In genomic region chr6:18410412-18410811, GRCh38 we compare ENCODE assay signal across 17 cellular contexts.
"Had no signal": no experiment of that assay in that cellular context is flagged by ENCODE, and none has a peak within 500 bp of the region (broad histone marks: within the 10 kb centered on the region; RNA-seq: fewer than 3 reads in every experiment).

No MANE protein-coding gene starts in this region.

- H3K4me3 ChIP-seq: esophagus muscularis mucosa, pancreas, tibial artery had no signal

- H3K27ac Mint-ChIP-seq: activated CD4-positive, alpha-beta T cell treated with anti-CD3 and anti-CD28 coated beads, Interleukin-2, amount 10 ng/mL, durations not matched to agents 24 days and 14 days; activated naive CD8-positive, alpha-beta T cell treated with anti-CD3 and anti-CD28 coated beads, Interleukin-2, amount 10 ng/mL, durations not matched to agents 7 days and 5 days; activated T-helper 1 cell treated with anti-CD3 and anti-CD28 coated beads, Interleukin-12 subunit alpha, Interleukin-12 subunit beta, Interleukin-2, Interleukin-4 antibody, amounts not matched to agents 30 ng/mL and 10 ng/mL and 1 ng/mL, durations not matched to agents 14 hours and 24 hours and 36 hours; stimulated activated effector memory CD8-positive, alpha-beta T cell treated with anti-CD3 and anti-CD28 coated beads, Interleukin-12 subunit alpha, Interleukin-12 subunit beta, amount 100 ng/mL, for 72 hours had no signal

- H3K36me3 Mint-ChIP-seq: stimulated activated effector memory CD8-positive, alpha-beta T cell treated with anti-CD3 and anti-CD28 coated beads, Interleukin-12 subunit alpha, Interleukin-12 subunit beta, amount 100 ng/mL, for 72 hours had no signal

- H3K27me3 ChIP-seq: brain microvascular endothelial cell, esophagus muscularis mucosa, pancreas, tibial artery had no signal

- H3K36me3 ChIP-seq: brain microvascular endothelial cell, pancreas, tibial artery had no signal

- H3K4me1 ChIP-seq: pancreas had no signal

- H3K9me3 Mint-ChIP-seq: activated CD4-positive, alpha-beta T cell treated with anti-CD3 and anti-CD28 coated beads, Interleukin-2, amount 10 ng/mL, durations not matched to agents 24 days and 14 days; activated T-helper 1 cell treated with anti-CD3 and anti-CD28 coated beads, Interleukin-12 subunit alpha, Interleukin-12 subunit beta, Interleukin-2, Interleukin-4 antibody, amounts not matched to agents 30 ng/mL and 10 ng/mL and 1 ng/mL, durations not matched to agents 14 hours and 24 hours and 36 hours; stimulated activated effector memory CD8-positive, alpha-beta T cell treated with anti-CD3 and anti-CD28 coated beads, Interleukin-12 subunit alpha, Interleukin-12 subunit beta, amount 100 ng/mL, for 72 hours had no signal

- H3K27me3 Mint-ChIP-seq: activated CD4-positive, alpha-beta T cell treated with anti-CD3 and anti-CD28 coated beads, Interleukin-2, amount 10 ng/mL, durations not matched to agents 24 days and 14 days; activated naive CD8-positive, alpha-beta T cell treated with anti-CD3 and anti-CD28 coated beads, Interleukin-2, amount 10 ng/mL, durations not matched to agents 7 days and 5 days had no signal

- DNase-seq: activated CD4-positive, alpha-beta T cell treated with anti-CD3 and anti-CD28 coated beads, Interleukin-2, amount 10 ng/mL, durations not matched to agents 24 days and 14 days; activated CD4-positive, CD25-positive, alpha-beta regulatory T cell; activated CD8-positive, alpha-beta memory T cell treated with anti-CD3 and anti-CD28 coated beads for 24 hours; activated naive CD8-positive, alpha-beta T cell treated with anti-CD3 and anti-CD28 coated beads, Interleukin-2, amount 10 ng/mL, durations not matched to agents 7 days and 5 days; anterior cingulate cortex; brain microvascular endothelial cell; hippocampal formation; pancreas; stimulated activated CD4-positive, alpha-beta T cell treated with anti-CD3 and anti-CD28 coated beads, Interleukin-12 subunit alpha, Interleukin-12 subunit beta, amount 100 ng/mL, for 4 hours; stimulated activated CD4-positive, alpha-beta T cell treated with anti-CD3 and anti-CD28 coated beads, Interleukin-2, amount 100 ng/mL, for 24 hours; SW 1271; tibial artery had no signal

- H3K4me1 Mint-ChIP-seq: activated CD4-positive, alpha-beta T cell treated with anti-CD3 and anti-CD28 coated beads, Interleukin-2, amount 10 ng/mL, durations not matched to agents 24 days and 14 days; activated naive CD8-positive, alpha-beta T cell treated with anti-CD3 and anti-CD28 coated beads, Interleukin-2, amount 10 ng/mL, durations not matched to agents 7 days and 5 days had no signal

- FAIRE-seq: endometrium, pancreas, TTC549 had no signal

- H3K4me3 Mint-ChIP-seq: activated CD4-positive, alpha-beta T cell treated with anti-CD3 and anti-CD28 coated beads, Interleukin-2, amount 10 ng/mL, durations not matched to agents 24 days and 14 days; activated naive CD8-positive, alpha-beta T cell treated with anti-CD3 and anti-CD28 coated beads, Interleukin-2, amount 10 ng/mL, durations not matched to agents 7 days and 5 days; activated T-helper 1 cell treated with anti-CD3 and anti-CD28 coated beads, Interleukin-12 subunit alpha, Interleukin-12 subunit beta, Interleukin-2, Interleukin-4 antibody, amounts not matched to agents 30 ng/mL and 10 ng/mL and 1 ng/mL, durations not matched to agents 14 hours and 24 hours and 36 hours; stimulated activated effector memory CD8-positive, alpha-beta T cell treated with anti-CD3 and anti-CD28 coated beads, Interleukin-12 subunit alpha, Interleukin-12 subunit beta, amount 100 ng/mL, for 72 hours had no signal

- ATAC-seq: pancreas; stimulated activated effector memory CD8-positive, alpha-beta T cell treated with anti-CD3 and anti-CD28 coated beads, Interleukin-12 subunit alpha, Interleukin-12 subunit beta, amount 100 ng/mL, for 72 hours had no signal

- H3K27ac ChIP-seq: brain microvascular endothelial cell, esophagus muscularis mucosa, pancreas, tibial artery had no signal

- H3K9me3 ChIP-seq: esophagus muscularis mucosa, pancreas, tibial artery had no signal
